Comparison of ENCODE assay signal across 9 cellular contexts in the genomic region with DNA sequence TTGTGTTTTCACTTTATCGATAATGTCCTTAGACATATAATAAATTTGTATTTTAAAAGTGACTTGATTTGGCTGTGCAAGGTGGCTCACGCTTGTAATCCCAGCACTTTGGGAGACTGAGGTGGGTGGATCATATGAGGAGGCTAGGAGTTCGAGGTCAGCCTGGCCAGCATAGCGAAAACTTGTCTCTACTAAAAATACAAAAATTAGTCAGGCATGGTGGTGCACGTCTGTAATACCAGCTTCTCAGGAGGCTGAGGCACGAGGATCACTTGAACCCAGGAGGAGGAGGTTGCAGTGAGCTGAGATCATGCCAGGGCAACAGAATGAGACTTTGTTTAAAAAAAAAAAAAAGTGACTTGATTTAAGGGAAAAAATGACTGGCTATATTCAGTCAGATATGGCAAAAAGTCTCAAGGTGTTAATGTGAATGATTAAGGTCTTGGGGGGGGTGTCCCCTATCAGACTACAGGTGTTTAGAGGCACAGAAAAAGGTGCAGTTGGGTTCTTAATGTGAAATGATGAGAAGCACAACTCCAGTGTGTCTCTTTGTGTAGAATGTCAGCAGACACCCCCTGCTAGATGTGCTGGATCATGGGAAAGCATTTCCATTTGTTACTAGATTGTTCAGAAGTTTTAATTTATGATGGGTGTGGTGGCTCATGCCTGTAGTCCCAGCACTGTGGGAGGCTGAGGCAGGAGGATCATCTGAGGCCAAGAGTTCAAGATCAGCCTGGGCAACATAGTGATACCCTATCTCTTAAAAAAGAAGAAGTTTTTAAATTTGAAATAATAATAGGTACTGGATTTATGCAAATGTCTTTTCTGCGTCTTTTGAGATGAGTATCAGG. TPM values are rescaled to one million over a fixed set of nuclear protein-coding genes. Genes with fewer than 3 reads are reported as not detected.
DNase-seq lines count a peak whose midpoint lies in the region; ATAC-seq, FAIRE-seq and TF ChIP-seq lines count a peak whose summit lies in the region.
"Had no signal": no experiment of that assay in that cellular context is flagged by ENCODE, and none has a peak within 500 bp of the region (broad histone marks: within the 10 kb centered on the region; RNA-seq: fewer than 3 reads in every experiment).

No MANE protein-coding gene starts in this region.

- peaks cover 31% of the 10 kb centered on the region for H3K36me3 Mint-ChIP-seq in CD4-positive, CD25-positive, alpha-beta regulatory T cell
- peaks cover 32% of the 10 kb centered on the region for H3K36me3 Mint-ChIP-seq in central memory CD8-positive, alpha-beta T cell (ENCODE audit: insufficient read depth)

- no peaks in the 10 kb centered on the region for H3K27me3 Mint-ChIP-seq in CD4-positive, CD25-positive, alpha-beta regulatory T cell
- H3K27me3 Mint-ChIP-seq in central memory CD8-positive, alpha-beta T cell = no peaks in the 10 kb centered on the region

- H3K9me3 ChIP-seq in CD4-positive, CD25-positive, alpha-beta regulatory T cell (ENCODE audit: control insufficient read depth in 2 of 2, low read length in 2 of 2) = no peaks in the 10 kb centered on the region
- no peaks in the 10 kb centered on the region for H3K9me3 ChIP-seq in OCI-LY1 (ENCODE audit: low read length)
- no peaks in the 10 kb centered on the region for H3K9me3 ChIP-seq in neutrophil

- H3K4me2 ChIP-seq in OCI-LY1 (ENCODE audit: low read length) = peak overlapping the region; percentile 34; the same call in 1 of the 2 replicates

- FAIRE-seq in HTR-8/SVneo (lab: Jason Lieb, UNC) = no peak

- TF ChIP-seq CTCF in OCI-LY1 (IDR thresholded peaks at IDR 0.05; ENCODE audit: low read length) (no peak), neutrophil (IDR thresholded peaks at IDR 0.05) (no peak)

- no peaks in the 10 kb centered on the region for H3K9me2 ChIP-seq in OCI-LY1 (ENCODE audit: low read depth, low read length)

- peak overlapping the region in 1 of 4 donors; percentile 12 for H3K4me3 Mint-ChIP-seq in CD4-positive, CD25-positive, alpha-beta regulatory T cell
- H3K4me3 Mint-ChIP-seq in central memory CD8-positive, alpha-beta T cell = no peak overlapping the region

- H3K4me1 ChIP-seq in CD4-positive, CD25-positive, alpha-beta regulatory T cell (ENCODE audit: control insufficient read depth, insufficient read depth, low read length, poor library complexity, severe bottlenecking) = peaks cover 35% of the 10 kb centered on the region
- H3K4me1 ChIP-seq in OCI-LY1 (ENCODE audit: insufficient read depth, low read length, severe bottlenecking) (peaks cover 71% of the 10 kb centered on the region), neutrophil (ENCODE audit: control insufficient read depth in 1 of 2, insufficient read depth in 1 of 2, low read depth in 1 of 2, low read length in 1 of 2) (peaks cover 76 to 78% of the 10 kb centered on the region in 2 experiments)

- H3K27ac ChIP-seq in CD4-positive, CD25-positive, alpha-beta regulatory T cell (ENCODE audit: insufficient read depth, low read length, poor library complexity, severe bottlenecking) = no peak overlapping the region
- H3K27ac ChIP-seq in OCI-LY1 (ENCODE audit: low read depth, low read length, poor library complexity, severe bottlenecking) (peak overlapping the region; percentile 94), neutrophil (peak overlapping the region; percentile 69)

- H3F3A ChIP-seq in OCI-LY1 (ENCODE audit: insufficient read depth, low read length) = no peaks in the 10 kb centered on the region

- H3K9me3 Mint-ChIP-seq in CD4-positive, CD25-positive, alpha-beta regulatory T cell = peaks cover 0 to 1% (median 0%) of the 10 kb centered on the region in 7 donors
- H3K9me3 Mint-ChIP-seq in central memory CD8-positive, alpha-beta T cell = no peaks in the 10 kb centered on the region

- no peak overlapping the region for H2AFZ ChIP-seq in OCI-LY1 (ENCODE audit: low read length)

- H3K9ac ChIP-seq in OCI-LY1 (ENCODE audit: low read length) = no peak overlapping the region

- H3K4me1 Mint-ChIP-seq in CD4-positive, CD25-positive, alpha-beta regulatory T cell = peaks cover 30 to 70% (median 53%) of the 10 kb centered on the region in 4 donors
- peaks cover 82% of the 10 kb centered on the region for H3K4me1 Mint-ChIP-seq in central memory CD8-positive, alpha-beta T cell

- no peaks in the 10 kb centered on the region for H3K27me3 ChIP-seq in CD4-positive, CD25-positive, alpha-beta regulatory T cell (ENCODE audit: control insufficient read depth, insufficient read depth, low read length)
- no peaks in the 10 kb centered on the region for H3K27me3 ChIP-seq in OCI-LY1 (ENCODE audit: insufficient read depth, low read length)
- no peaks in the 10 kb centered on the region for H3K27me3 ChIP-seq in neutrophil

- no peak for ATAC-seq in CD4-positive, CD25-positive, alpha-beta regulatory T cell (ENCODE audit: low read depth in 2 of 2)
- no peak for ATAC-seq in central memory CD8-positive, alpha-beta T cell (replicated peaks; ENCODE audit: extremely low read depth, poor library complexity, severe bottlenecking)

- DNase-seq in CD4-positive, CD25-positive, alpha-beta regulatory T cell = peak in 1 of 3 donors; percentile 32
- DNase-seq in central memory CD8-positive, alpha-beta T cell (ENCODE audit: low spot score in 2 of 2) = no peak
- DNase-seq in DMS79 (lab: John Stamatoyannopoulos, UW) (no peak), putamen (ENCODE audit: low spot score) (no peak), HTR-8/SVneo (ENCODE audit: insufficient read length, low spot score) (no peak), ecto neural progenitor cell (ENCODE audit: low spot score) (no peak)
- DNase-seq: GDM1 had no signal

- no peak overlapping the region for H3K4me3 ChIP-seq in CD4-positive, CD25-positive, alpha-beta regulatory T cell (ENCODE audit: low read depth, low read length)
- H3K4me3 ChIP-seq in OCI-LY1 (ENCODE audit: low read depth, low read length, poor library complexity, severe bottlenecking) = no peak overlapping the region
- no peak overlapping the region for H3K4me3 ChIP-seq in neutrophil (ENCODE audit: low read depth in 1 of 2, low read length in 1 of 2)

- no peaks in the 10 kb centered on the region; the same call in 1 of the 2 replicates for H4K20me1 ChIP-seq in OCI-LY1 (ENCODE audit: insufficient read depth, low read length)

- H3K36me3 ChIP-seq in CD4-positive, CD25-positive, alpha-beta regulatory T cell (ENCODE audit: control insufficient read depth, insufficient read depth, low read length) = peaks cover 49% of the 10 kb centered on the region
- H3K36me3 ChIP-seq in OCI-LY1 (ENCODE audit: insufficient read depth, low read length) (peaks cover 52% of the 10 kb centered on the region), neutrophil (peaks cover 88% of the 10 kb centered on the region)

- 0 out of 2 replicates have a peak, but pooled peaks cover 14% of the 10 kb centered on the region for H3K79me2 ChIP-seq in OCI-LY1 (ENCODE audit: insufficient read depth, low read length)

- H3K27ac Mint-ChIP-seq in CD4-positive, CD25-positive, alpha-beta regulatory T cell = peak overlapping the region in 2 of 3 donors; percentile 46 to 84
- H3K27ac Mint-ChIP-seq in central memory CD8-positive, alpha-beta T cell (ENCODE audit: low read depth) = peak overlapping the region; percentile 86

RNA-seq across cellular contexts. Expression of a gene that starts 17.0 kb away (rescaled TPM):
- 890 TPM for total RNA-seq in CD4-positive, CD25-positive, alpha-beta regulatory T cell
- 1 to 10 TPM; 1.4 to 3.1 (median 1.9) TPM for polyA plus RNA-seq in CD4-positive, CD25-positive, alpha-beta regulatory T cell

RNA-seq across cellular contexts. Expression of a gene that starts 53.1 kb away (rescaled TPM):
- total RNA-seq in CD4-positive, CD25-positive, alpha-beta regulatory T cell = 47.4 TPM
- polyA plus RNA-seq in CD4-positive, CD25-positive, alpha-beta regulatory T cell = 10 to 100 TPM; 48.7 to 55.1 (median 53.9) TPM

RNA-seq across cellular contexts. Expression of a gene that starts 57.1 kb away (rescaled TPM):
- total RNA-seq in CD4-positive, CD25-positive, alpha-beta regulatory T cell = 40.3 TPM
- polyA plus RNA-seq in CD4-positive, CD25-positive, alpha-beta regulatory T cell = 10 to 100 TPM; 11.1 to 16.9 (median 13.8) TPM

RNA-seq across cellular contexts. Expression of a gene that starts 59.3 kb away (rescaled TPM):
- total RNA-seq in CD4-positive, CD25-positive, alpha-beta regulatory T cell = 36,047 TPM
- polyA plus RNA-seq in CD4-positive, CD25-positive, alpha-beta regulatory T cell = 1,000 to 10,000 TPM; 2,329 to 3,603 (median 2,794) TPM
